13 cellular contexts compared by ENCODE assay signal in the genomic region with DNA sequence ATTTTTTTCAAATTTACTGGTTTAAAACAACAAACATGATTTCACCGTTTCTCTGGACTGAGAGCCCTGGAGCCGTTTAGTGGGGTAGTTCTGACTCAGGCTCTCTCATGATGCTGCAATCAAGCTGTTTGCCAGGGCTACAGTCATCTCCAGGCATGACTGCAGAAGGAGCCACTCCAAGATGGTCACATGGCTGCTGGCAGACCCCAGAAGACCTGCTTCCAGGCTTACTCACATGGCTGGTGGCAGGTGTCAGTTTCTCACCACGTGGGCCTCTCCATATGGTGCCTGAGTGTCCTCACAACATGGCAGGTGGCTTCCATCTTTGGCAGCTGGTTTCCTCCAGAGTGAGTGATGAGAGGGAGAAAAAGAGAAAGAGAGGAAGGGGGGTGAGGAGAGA.
DNase-seq lines count a peak whose midpoint lies in the region; ATAC-seq, FAIRE-seq and TF ChIP-seq lines count a peak whose summit lies in the region.
"Had no signal": no experiment of that assay in that cellular context is flagged by ENCODE, and none has a peak within 500 bp of the region (broad histone marks: within the 10 kb centered on the region; RNA-seq: fewer than 3 reads in every experiment).

No MANE protein-coding gene starts in this region.

- H3K9me3 ChIP-seq in BLaER1 (no peaks in the 10 kb centered on the region), lung (ENCODE audit: control insufficient read depth in 2 of 2, insufficient read depth in 1 of 2, low read length in 1 of 2) (no peaks in the 10 kb centered on the region)

- ATAC-seq in lung (ENCODE audit: insufficient read depth, low FRiP score) (peak; percentile 62), GM19463 (IDR thresholded peaks at IDR 0.05; ENCODE audit: unreplicated experiment) (no peak)
- ATAC-seq: activated naive CD8-positive, alpha-beta T cell treated with anti-CD3 and anti-CD28 coated beads, Interleukin-2, amount 50 U/mL, for 24 hours had no signal

- 33 to 49% methylated on average over 3 of the region's 3 CpGs for WGBS in lung, 2 donors

- H3K36me3 ChIP-seq in BLaER1 = no peaks in the 10 kb centered on the region
- no peaks in the 10 kb centered on the region for H3K36me3 ChIP-seq in bronchial epithelial cell (ENCODE audit: control insufficient read depth, insufficient read depth, low read length)
- no peaks in the 10 kb centered on the region for H3K36me3 ChIP-seq in lung (ENCODE audit: control insufficient read depth in 2 of 2, insufficient read depth in 2 of 2, low read length in 2 of 2)

- peaks cover 7% of the 10 kb centered on the region; the same call in 1 of the 2 replicates for H3K4me1 ChIP-seq in BLaER1
- H3K4me1 ChIP-seq in lung (ENCODE audit: control insufficient read depth in 2 of 2, insufficient read depth in 2 of 2, low read length in 2 of 2) = no peaks in the 10 kb centered on the region

- no peak overlapping the region for H3K4me3 ChIP-seq in BLaER1
- H3K4me3 ChIP-seq in bronchial epithelial cell (ENCODE audit: low read depth, low read length) = no peak overlapping the region
- no peak overlapping the region for H3K4me3 ChIP-seq in lung

- H3K4me2 ChIP-seq in BLaER1 = peak overlapping the region; percentile 22; the same call in 1 of the 2 replicates

- H4K20me1 ChIP-seq in BLaER1 = no peaks in the 10 kb centered on the region

- DNase-seq in NCI-H146 treated with DMSO at 0.1 percent for 48 hours (lab: John Stamatoyannopoulos, UW; ENCODE audit: unreplicated experiment) = peak; percentile 72
- DNase-seq in bronchial epithelial cell (ENCODE audit: low read depth) = peak; percentile 95
- peak; percentile 49 for DNase-seq in lung (ENCODE audit: low spot score)
- no peak for DNase-seq in activated CD4-positive, alpha-beta T cell treated with anti-CD3 and anti-CD28 coated beads for 4 hours
- no peak for DNase-seq in GM13977 (ENCODE audit: low spot score)
- DNase-seq in frontal cortex (ENCODE audit: low spot score in 2 of 2) = no peak
- DNase-seq: activated CD4-positive, CD25-positive, alpha-beta regulatory T cell treated with anti-CD3 and anti-CD28 coated beads, Interleukin-2, amount 50 U/mL, for 72 hours; activated naive CD8-positive, alpha-beta T cell treated with anti-CD3 and anti-CD28 coated beads, Interleukin-2, amount 50 U/mL, for 24 hours; AML-193; H7; naive B cell had no signal

- no peak overlapping the region for H3K9ac ChIP-seq in BLaER1

- in situ Hi-C loops in GM13977 (cut with MboI; ENCODE audit: low pct_unique_long_range_greater_than_20kb, low sequenced_read_pairs, unreplicated experiment) = no loop called here

- TF ChIP-seq CTCF in bronchial epithelial cell (IDR thresholded peaks at IDR 0.05; ENCODE audit: insufficient read depth, low read length, severe bottlenecking) (no peak), lung (IDR thresholded peaks at IDR 0.05; ENCODE audit: control extremely low read depth, extremely low read depth) (no peak), GM13977 (IDR thresholded peaks at IDR 0.05; ENCODE audit: extremely low read depth, insufficient read depth, missing control alignments) (no peak)

- FAIRE-seq in bronchial epithelial cell (lab: Jason Lieb, UNC) (no peak), frontal cortex (lab: Jason Lieb, UNC) (no peak)

- H3K27me3 ChIP-seq in BLaER1 (no peaks in the 10 kb centered on the region), bronchial epithelial cell (ENCODE audit: control insufficient read depth, insufficient read depth, low read length) (no peaks in the 10 kb centered on the region), lung (ENCODE audit: control insufficient read depth, insufficient read depth) (no peaks in the 10 kb centered on the region)

- H3K27ac ChIP-seq in BLaER1 (no peak overlapping the region), lung (ENCODE audit: low read depth in 1 of 2, low read length in 1 of 2) (no peak overlapping the region)

Comparison
In these comparisons a context has a peak if more than half of its experiments do, and no peak if none do; other contexts are left out.
1. DNase-seq: peak in NCI-H146 treated with DMSO at 0.1 percent for 48 hours (single experiment), bronchial epithelial cell (single experiment) and lung (single experiment); none in activated CD4-positive, alpha-beta T cell treated with anti-CD3 and anti-CD28 coated beads for 4 hours (0 of 2), GM13977 (single experiment) and frontal cortex (0 of 2).